ENCODE assay signal across 23 cellular contexts in the genomic region with DNA sequence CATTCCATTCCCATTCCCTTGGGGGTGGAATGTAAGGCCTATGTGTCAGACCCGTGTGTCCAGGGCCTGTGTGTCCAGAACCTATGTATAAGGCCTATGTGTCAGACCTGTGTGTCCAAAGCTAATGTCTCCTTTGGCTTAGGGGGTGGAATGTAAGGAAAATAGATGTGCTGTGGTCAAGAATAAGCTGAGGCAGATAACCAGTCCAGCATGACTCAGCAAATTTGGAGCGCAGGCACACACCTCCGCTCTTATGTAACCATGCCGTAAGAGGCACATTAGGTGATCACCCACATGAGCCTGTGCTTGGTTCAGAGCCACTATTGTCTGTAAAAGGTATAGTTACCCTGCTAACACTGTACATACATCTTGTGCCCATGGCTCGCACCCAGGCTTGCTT.
DNase-seq lines count a peak whose midpoint lies in the region; ATAC-seq lines count a peak whose summit lies in the region.
"Had no signal": no experiment of that assay in that cellular context is flagged by ENCODE, and none has a peak within 500 bp of the region (broad histone marks: within the 10 kb centered on the region; RNA-seq: fewer than 3 reads in every experiment).

No MANE protein-coding gene starts in this region.

- H3K27me3 ChIP-seq in HUES48 (ENCODE audit: control insufficient read depth, insufficient read depth, low read length), result no peaks in the 10 kb centered on the region
- H3K27me3 ChIP-seq in mesendoderm (ENCODE audit: insufficient read depth, low read length, poor library complexity), result no peaks in the 10 kb centered on the region
- H3K27me3 ChIP-seq: ascending aorta, neural progenitor cell, right lobe of liver, stomach, tibial nerve had no signal

- H3K23ac ChIP-seq in mesendoderm (ENCODE audit: low read length), result no peak overlapping the region

- no CpG with 5 or more reads among the region's 5 CpGs for WGBS in mesendoderm (ENCODE audit: extremely low coverage, insufficient coverage, low lambda C conversion rate)

- H3K9ac ChIP-seq in HUES48 (ENCODE audit: low read depth, low read length) (no peak overlapping the region), mesendoderm (ENCODE audit: low read length) (no peak overlapping the region)
- H3K9ac ChIP-seq: neural progenitor cell had no signal

- peaks cover 9% of the 10 kb centered on the region; the same call in 1 of the 2 replicates for H3K4me1 ChIP-seq in HUES48 (ENCODE audit: control insufficient read depth, insufficient read depth, low read length)
- H3K4me1 ChIP-seq in mesendoderm (ENCODE audit: control insufficient read depth, low read depth, low read length), result peaks cover 2% of the 10 kb centered on the region
- H3K4me1 ChIP-seq: ascending aorta, neural progenitor cell, right lobe of liver had no signal

- H3K9me3 ChIP-seq in HUES48 (ENCODE audit: control insufficient read depth, insufficient read depth, low read length), result peaks cover 48% of the 10 kb centered on the region
- H3K9me3 ChIP-seq: right lobe of liver had no signal

- H3K4me2 ChIP-seq in mesendoderm (ENCODE audit: low read length), result no peak overlapping the region
- H3K4me2 ChIP-seq: neural progenitor cell had no signal

- H2BK15ac ChIP-seq in mesendoderm (replicated peaks; ENCODE audit: low read depth), result no peak overlapping the region

- H2BK5ac ChIP-seq in mesendoderm (ENCODE audit: low read length), result no peak overlapping the region

- no peaks in the 10 kb centered on the region for H3K79me1 ChIP-seq in mesendoderm (ENCODE audit: low read length)

- no peak for ATAC-seq in GM21390 (IDR thresholded peaks at IDR 0.05; ENCODE audit: unreplicated experiment)
- ATAC-seq: activated T-helper 17 cell treated with anti-CD3 and anti-CD28 coated beads, Interleukin-2, amount 50 U/mL, for 72 hours; CD8-positive, alpha-beta T cell had no signal

- H3K4ac ChIP-seq in mesendoderm (ENCODE audit: low read depth, low read length), result no peak overlapping the region

- no peak overlapping the region for H4K5ac ChIP-seq in mesendoderm (ENCODE audit: low read length)

- peak overlapping the region; percentile 16; the same call in 1 of the 2 replicates for H3K4me3 ChIP-seq in HUES48 (ENCODE audit: low read depth, low read length)
- H3K4me3 ChIP-seq in mesendoderm (ENCODE audit: low read length), result no peak overlapping the region
- H3K4me3 ChIP-seq: ascending aorta, lung, neural progenitor cell, right lobe of liver, stomach, tibial nerve had no signal

- H3K56ac ChIP-seq in mesendoderm (ENCODE audit: low read length), result no peak overlapping the region

- H3K27ac ChIP-seq in HUES48 (ENCODE audit: low read depth, low read length) (no peak overlapping the region), mesendoderm (ENCODE audit: low read depth, low read length) (no peak overlapping the region)
- H3K27ac ChIP-seq: ascending aorta, neural progenitor cell, right lobe of liver, stomach had no signal

- no peak overlapping the region for H2BK120ac ChIP-seq in mesendoderm (ENCODE audit: low read depth, low read length)

- DNase-seq in ELR (ENCODE audit: low read depth) (peak; percentile 21), amniotic epithelial cell (ENCODE audit: low read depth) (peak; percentile 77), mesendoderm (peak; percentile 49), 8988T (no peak)
- DNase-seq in activated naive CD4-positive, alpha-beta T cell treated with Interleukin-2 at 50 U/mL for 16 hours, result no peak
- DNase-seq: activated CD4-positive, alpha-beta T cell treated with anti-CD3 and anti-CD28 coated beads, Interleukin-2, amount 50 U/mL, for 48 hours; activated CD8-positive, alpha-beta memory T cell treated with anti-CD3 and anti-CD28 coated beads, Interleukin-2, amount 50 U/mL, for 48 hours; CD8-positive, alpha-beta T cell; central memory CD4-positive, alpha-beta T cell; DMS153; HCEC 1CT; NCI-H1694; NCI-H226; NCI-H748 treated with DMSO at 0.1 percent for 48 hours; right lobe of liver; stomach had no signal

- no peak overlapping the region for H3K18ac ChIP-seq in mesendoderm (ENCODE audit: low read length)

- no peak overlapping the region for H2AK5ac ChIP-seq in mesendoderm (ENCODE audit: low read length)

- no peaks in the 10 kb centered on the region for H3K79me2 ChIP-seq in mesendoderm (ENCODE audit: control insufficient read depth, insufficient read depth, low read length)

- H4K8ac ChIP-seq in mesendoderm (ENCODE audit: low read depth, low read length), result no peak overlapping the region

- H3K36me3 ChIP-seq in HUES48 (ENCODE audit: control insufficient read depth, insufficient read depth, low read length) (0 out of 2 replicates have a peak, but pooled peaks cover 2% of the 10 kb centered on the region), mesendoderm (ENCODE audit: control insufficient read depth, insufficient read depth, low read length) (no peaks in the 10 kb centered on the region)
- H3K36me3 ChIP-seq: ascending aorta, neural progenitor cell, right lobe of liver, stomach, tibial nerve had no signal

Comparison
In these comparisons a context has a peak if more than half of its experiments do, and no peak if none do; other contexts are left out.
1. DNase-seq: peak in ELR (single experiment), amniotic epithelial cell (single experiment) and mesendoderm (single experiment); none in 8988T (single experiment) and activated naive CD4-positive, alpha-beta T cell treated with Interleukin-2 at 50 U/mL for 16 hours (single experiment).